Comparison of ENCODE assay signal across 10 cellular contexts in the genomic region with DNA sequence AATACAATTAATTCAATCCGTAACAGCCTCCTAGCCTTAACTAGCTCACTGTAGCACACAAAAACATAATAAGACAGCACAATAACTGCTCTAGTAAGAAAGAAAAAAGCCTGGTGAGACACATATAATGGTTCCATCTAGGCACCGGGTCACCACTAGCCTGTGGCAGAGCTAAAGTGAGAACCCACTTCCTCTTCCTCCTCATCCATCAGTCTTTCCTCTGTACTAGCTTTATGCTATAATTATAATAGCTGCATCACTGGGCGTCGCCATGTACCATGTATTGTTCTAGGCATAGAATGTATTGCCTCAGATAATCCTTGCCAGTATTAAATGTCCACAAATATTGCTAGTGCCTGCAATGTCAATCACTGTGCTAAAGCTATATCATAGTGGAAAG. TPM values are rescaled to one million over a fixed set of nuclear protein-coding genes. Genes with fewer than 3 reads are reported as not detected.
DNase-seq lines count a peak whose midpoint lies in the region; ATAC-seq and TF ChIP-seq lines count a peak whose summit lies in the region.
"Had no signal": no experiment of that assay in that cellular context is flagged by ENCODE, and none has a peak within 500 bp of the region (broad histone marks: within the 10 kb centered on the region; RNA-seq: fewer than 3 reads in every experiment).

No MANE protein-coding gene starts in this region.

- H3K4me3 ChIP-seq in upper lobe of left lung (no peak overlapping the region), neural progenitor cell (no peak overlapping the region), brain microvascular endothelial cell (ENCODE audit: low read depth, low read length) (no peak overlapping the region)
- H3K4me3 ChIP-seq: uterus had no signal

- no peak for TF ChIP-seq POLR2A in upper lobe of left lung (IDR thresholded peaks at IDR 0.05)

- H3K27me3 Mint-ChIP-seq in activated naive CD8-positive, alpha-beta T cell = no peaks in the 10 kb centered on the region
- H3K27me3 Mint-ChIP-seq in activated naive CD8-positive, alpha-beta T cell treated with anti-CD3 and anti-CD28 coated beads for 36 hours = no peaks in the 10 kb centered on the region
- no peaks in the 10 kb centered on the region for H3K27me3 Mint-ChIP-seq in effector memory CD8-positive, alpha-beta T cell
- H3K27me3 Mint-ChIP-seq in neural progenitor cell (ENCODE audit: insufficient read depth, low read depth) = no peaks in the 10 kb centered on the region

- H3K4me2 ChIP-seq in neural progenitor cell = no peak overlapping the region

- no peak for TF ChIP-seq EP300 in upper lobe of left lung (IDR thresholded peaks at IDR 0.05)

- H4K20me1 ChIP-seq in neural progenitor cell (ENCODE audit: low read depth) = no peaks in the 10 kb centered on the region

- no peaks in the 10 kb centered on the region for H3K36me3 ChIP-seq in upper lobe of left lung
- no peaks in the 10 kb centered on the region for H3K36me3 ChIP-seq in neural progenitor cell
- no peaks in the 10 kb centered on the region for H3K36me3 ChIP-seq in brain microvascular endothelial cell (replicated peaks)
- H3K36me3 ChIP-seq: uterus had no signal

- peaks cover 26% of the 10 kb centered on the region for H3K4me1 Mint-ChIP-seq in activated naive CD8-positive, alpha-beta T cell (ENCODE audit: low read depth)
- H3K4me1 Mint-ChIP-seq in activated naive CD8-positive, alpha-beta T cell treated with anti-CD3 and anti-CD28 coated beads for 36 hours = peaks cover 29% of the 10 kb centered on the region
- peaks cover 67 to 95% of the 10 kb centered on the region in 2 donors for H3K4me1 Mint-ChIP-seq in effector memory CD8-positive, alpha-beta T cell (ENCODE audit: low read depth in 2 of 2)
- H3K4me1 Mint-ChIP-seq in neural progenitor cell = peaks cover 5% of the 10 kb centered on the region

- DNase-seq in activated naive CD8-positive, alpha-beta T cell treated with anti-CD3 and anti-CD28 coated beads for 36 hours = no peak
- DNase-seq in NOMO-1 treated with dmso at 0.1 percent for 144 hours (lab: John Stamatoyannopoulos, UW; ENCODE audit: unreplicated experiment) (peak; percentile 25), upper lobe of left lung (peak in 1 of 2 donors; percentile 38), neural progenitor cell (ENCODE audit: low spot score) (no peak), brain microvascular endothelial cell (no peak)
- DNase-seq in effector memory CD8-positive, alpha-beta T cell = peak; percentile 57 to 62 (median 58)
- DNase-seq: NCI-H146, uterus had no signal

- H3K9ac ChIP-seq in neural progenitor cell = no peak overlapping the region

- no peaks in the 10 kb centered on the region for H3K27me3 ChIP-seq in upper lobe of left lung
- no peaks in the 10 kb centered on the region for H3K27me3 ChIP-seq in neural progenitor cell
- H3K27me3 ChIP-seq in brain microvascular endothelial cell (replicated peaks) = no peaks in the 10 kb centered on the region
- H3K27me3 ChIP-seq: uterus had no signal

- H3K9me3 ChIP-seq in upper lobe of left lung (no peaks in the 10 kb centered on the region), neural progenitor cell (ENCODE audit: low read depth) (no peaks in the 10 kb centered on the region)
- H3K9me3 ChIP-seq: uterus had no signal

- no peaks in the 10 kb centered on the region for H3K36me3 Mint-ChIP-seq in activated naive CD8-positive, alpha-beta T cell
- peaks cover 4% of the 10 kb centered on the region for H3K36me3 Mint-ChIP-seq in activated naive CD8-positive, alpha-beta T cell treated with anti-CD3 and anti-CD28 coated beads for 36 hours
- peaks cover 16% of the 10 kb centered on the region for H3K36me3 Mint-ChIP-seq in effector memory CD8-positive, alpha-beta T cell (ENCODE audit: insufficient read depth)
- H3K36me3 Mint-ChIP-seq in neural progenitor cell = no peaks in the 10 kb centered on the region

- peak overlapping the region; percentile 27 for H3K4me3 Mint-ChIP-seq in activated naive CD8-positive, alpha-beta T cell
- no peak overlapping the region for H3K4me3 Mint-ChIP-seq in activated naive CD8-positive, alpha-beta T cell treated with anti-CD3 and anti-CD28 coated beads for 36 hours
- peak overlapping the region; percentile 64 to 89 for H3K4me3 Mint-ChIP-seq in effector memory CD8-positive, alpha-beta T cell
- no peak overlapping the region for H3K4me3 Mint-ChIP-seq in neural progenitor cell

- peaks cover 3% of the 10 kb centered on the region for H3K9me3 Mint-ChIP-seq in activated naive CD8-positive, alpha-beta T cell (ENCODE audit: low read depth)
- H3K9me3 Mint-ChIP-seq in activated naive CD8-positive, alpha-beta T cell treated with anti-CD3 and anti-CD28 coated beads for 36 hours = peaks cover 5% of the 10 kb centered on the region
- peaks cover 2 to 6% of the 10 kb centered on the region in 2 donors for H3K9me3 Mint-ChIP-seq in effector memory CD8-positive, alpha-beta T cell
- no peaks in the 10 kb centered on the region for H3K9me3 Mint-ChIP-seq in neural progenitor cell

- H3F3A ChIP-seq in neural progenitor cell (ENCODE audit: low read depth) = no peaks in the 10 kb centered on the region

- 66 to 74% methylated on average over 4 of the region's 4 CpGs for WGBS in upper lobe of left lung, 2 donors

- H3K27ac Mint-ChIP-seq in activated naive CD8-positive, alpha-beta T cell = peak overlapping the region; percentile 3
- H3K27ac Mint-ChIP-seq in activated naive CD8-positive, alpha-beta T cell treated with anti-CD3 and anti-CD28 coated beads for 36 hours = no peak overlapping the region
- peak overlapping the region; percentile 78 to 99 for H3K27ac Mint-ChIP-seq in effector memory CD8-positive, alpha-beta T cell
- H3K27ac Mint-ChIP-seq in neural progenitor cell = no peak overlapping the region

- no peaks in the 10 kb centered on the region for H3K79me2 ChIP-seq in neural progenitor cell (ENCODE audit: low read depth)

- peak overlapping the region in 2 of 4 donors; percentile 46 to 52 for H3K27ac ChIP-seq in upper lobe of left lung
- no peak overlapping the region for H3K27ac ChIP-seq in neural progenitor cell
- no peak overlapping the region for H3K27ac ChIP-seq in brain microvascular endothelial cell
- H3K27ac ChIP-seq: uterus had no signal

- H3K4me1 ChIP-seq in upper lobe of left lung (peaks cover 6 to 20% (median 13%) of the 10 kb centered on the region in 4 donors), neural progenitor cell (no peaks in the 10 kb centered on the region)
- H3K4me1 ChIP-seq: uterus had no signal

- H2AFZ ChIP-seq in neural progenitor cell (replicated peaks) = no peak overlapping the region

- in situ Hi-C loops in brain microvascular endothelial cell (cut with HindIII; ENCODE audit: low pct_ligation_motif_present, low sequenced_read_pairs) = no loop called here

- ATAC-seq in effector memory CD8-positive, alpha-beta T cell (replicated peaks) = peak; percentile 70
- peak; percentile 37 to 60 for ATAC-seq in upper lobe of left lung (ENCODE audit: low FRiP score in 2 of 2)
- no peak for ATAC-seq in GM21515 (IDR thresholded peaks at IDR 0.05; ENCODE audit: unreplicated experiment)

- no peak for TF ChIP-seq CTCF in upper lobe of left lung (IDR thresholded peaks at IDR 0.05)
- no peak for TF ChIP-seq CTCF in neural progenitor cell (IDR thresholded peaks at IDR 0.05)
- TF ChIP-seq CTCF in brain microvascular endothelial cell (IDR thresholded peaks at IDR 0.05; ENCODE audit: low read depth, low read length, missing control alignments) = no peak

RNA-seq across cellular contexts. Expression of gene ADRB2, which starts 23.1 kb away (rescaled TPM):
- under 1 TPM; 0.18 to 0.23 TPM for total RNA-seq in activated naive CD8-positive, alpha-beta T cell treated with anti-CD3 and anti-CD28 coated beads for 36 hours
- total RNA-seq in upper lobe of left lung (10 to 100 TPM; 22.4 to 77.4 (median 34.2) TPM), neural progenitor cell (ENCODE audit: low replicate concordance) (0.32 and 0.40 TPM in 2 replicates)

Comparison
In these comparisons a context has a peak if more than half of its experiments do, and no peak if none do; other contexts are left out.
1. H3K27ac Mint-ChIP-seq: peak in activated naive CD8-positive, alpha-beta T cell (single experiment) and effector memory CD8-positive, alpha-beta T cell (2 of 2); none in activated naive CD8-positive, alpha-beta T cell treated with anti-CD3 and anti-CD28 coated beads for 36 hours (single experiment) and neural progenitor cell (single experiment).
2. H3K4me3 Mint-ChIP-seq: peak in activated naive CD8-positive, alpha-beta T cell (single experiment) and effector memory CD8-positive, alpha-beta T cell (2 of 2); none in activated naive CD8-positive, alpha-beta T cell treated with anti-CD3 and anti-CD28 coated beads for 36 hours (single experiment) and neural progenitor cell (single experiment).
3. DNase-seq: peak in NOMO-1 treated with dmso at 0.1 percent for 144 hours (single experiment) and effector memory CD8-positive, alpha-beta T cell (3 of 3); none in activated naive CD8-positive, alpha-beta T cell treated with anti-CD3 and anti-CD28 coated beads for 36 hours (single experiment), neural progenitor cell (single experiment) and brain microvascular endothelial cell (single experiment).
4. RNA of gene ADRB2, which starts 23.1 kb away (total RNA-seq): 22.4 to 77.4 TPM in upper lobe of left lung; 0.32 to 0.40 TPM in neural progenitor cell and 0.18 to 0.23 TPM in activated naive CD8-positive, alpha-beta T cell treated with anti-CD3 and anti-CD28 coated beads for 36 hours; every median in the first group is over 10 times any median in the second.